ENCODE assay signal across 33 cellular contexts in the genomic region with DNA sequence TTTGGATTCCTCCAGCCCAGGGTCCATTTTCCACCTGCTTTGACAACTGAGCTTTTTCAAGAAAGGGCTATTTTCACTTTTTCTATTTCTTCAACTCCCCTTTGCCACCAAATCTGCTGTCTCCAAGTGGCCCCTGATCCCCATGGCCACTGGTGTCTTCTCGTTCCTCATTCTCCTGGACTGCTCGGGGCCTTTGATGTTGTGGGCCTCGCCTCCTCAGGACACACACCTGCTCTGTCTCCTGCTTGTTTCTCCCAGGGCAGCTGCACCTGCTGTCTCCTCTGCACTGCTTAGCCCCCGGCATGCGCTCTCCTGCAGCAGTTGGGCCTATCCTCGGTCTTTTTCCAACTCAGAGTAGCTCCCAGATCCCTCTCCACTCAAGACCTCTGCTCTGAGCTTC.
DNase-seq lines count a peak whose midpoint lies in the region; ATAC-seq and TF ChIP-seq lines count a peak whose summit lies in the region.
"Had no signal": no experiment of that assay in that cellular context is flagged by ENCODE, and none has a peak within 500 bp of the region (broad histone marks: within the 10 kb centered on the region; RNA-seq: fewer than 3 reads in every experiment).

No MANE protein-coding gene starts in this region.

- no peak overlapping the region for H3K4me3 Mint-ChIP-seq in T-helper 2 cell treated with Interferon-gamma antibody and Interleukin-4, amounts not matched to agents 5 μg/mL and 100 μg/mL, for 36 hours
- no peak overlapping the region for H3K4me3 Mint-ChIP-seq in dendritic cell treated with granulocyte-macrophage colony-stimulating factor and Interleukin-4, amounts not matched to agents 40 ng/mL and 50 ng/mL, for 4 days
- H3K4me3 Mint-ChIP-seq in stimulated activated effector memory CD8-positive, alpha-beta T cell treated with anti-CD3 and anti-CD28 coated beads, Interleukin-12 subunit alpha, Interleukin-12 subunit beta, amount 100 ng/mL, for 72 hours, result no peak overlapping the region
- H3K4me3 Mint-ChIP-seq: activated naive CD8-positive, alpha-beta T cell treated with anti-CD3 and anti-CD28 coated beads, Interleukin-2, amount 10 ng/mL, durations not matched to agents 7 days and 5 days; activated T-cell treated with anti-CD3 and anti-CD28 coated beads, Interleukin-2, amount 50 U/mL, for 4 hours; CD4-positive, CD25-positive, alpha-beta regulatory T cell; central memory CD8-positive, alpha-beta T cell; mesothelial cell of epicardium; WTC11 had no signal

- TF ChIP-seq CTCF in RWPE1 (conservative IDR thresholded peaks at IDR 0.05; ENCODE audit: low read depth), result no peak

- DNase-seq in T-helper 2 cell treated with Interferon-gamma antibody and Interleukin-4, amounts not matched to agents 5 μg/mL and 100 μg/mL, for 36 hours (ENCODE audit: low spot score), result no peak
- DNase-seq in T-helper 2 cell (no peak), NCI-H146 treated with DMSO at 0.1 percent for 48 hours (lab: John Stamatoyannopoulos, UW; ENCODE audit: unreplicated experiment) (peak; percentile 1), RWPE1 (ENCODE audit: low spot score) (no peak), cerebellar cortex (ENCODE audit: low spot score) (no peak)
- DNase-seq in stimulated activated effector memory CD8-positive, alpha-beta T cell treated with anti-CD3 and anti-CD28 coated beads, Interleukin-12 subunit alpha, Interleukin-12 subunit beta, amount 100 ng/mL, for 72 hours (ENCODE audit: low spot score in 2 of 2), result no peak
- DNase-seq: activated CD4-positive, alpha-beta T cell treated with anti-CD3 and anti-CD28 coated beads, Interleukin-2, amount 50 U/mL, for 1 hour; activated gamma-delta T cell; activated naive CD8-positive, alpha-beta T cell treated with anti-CD3 and anti-CD28 coated beads, Interleukin-2, amount 10 ng/mL, durations not matched to agents 7 days and 5 days; activated T-cell treated with anti-CD3 and anti-CD28 coated beads, Interleukin-2, amount 50 U/mL, for 4 hours; CD4-positive, CD25-positive, alpha-beta regulatory T cell; HCEC 1CT; MV-4-11; naive B cell; NCI-H1436; NCI-H2107; NCI-H446; NCI-H82; occipital lobe; psoas muscle; RPMI8226; stimulated activated CD4-positive, alpha-beta T cell treated with anti-CD3 and anti-CD28 coated beads, Interleukin-15, amount 100 ng/mL, for 24 hours; stimulated activated naive B cell treated with anti-CD40 and anti-IgM and Interleukin-4, amounts not matched to agents 10 μg/mL and 1 μg/mL and 100 μg/mL, for 72 hours; substantia nigra; upper lobe of left lung had no signal

- peak overlapping the region; percentile 34 for H3K27ac Mint-ChIP-seq in T-helper 2 cell treated with Interferon-gamma antibody and Interleukin-4, amounts not matched to agents 5 μg/mL and 100 μg/mL, for 36 hours
- H3K27ac Mint-ChIP-seq in dendritic cell treated with granulocyte-macrophage colony-stimulating factor and Interleukin-4, amounts not matched to agents 40 ng/mL and 50 ng/mL, for 4 days, result peak overlapping the region; percentile 12
- H3K27ac Mint-ChIP-seq in stimulated activated effector memory CD8-positive, alpha-beta T cell treated with anti-CD3 and anti-CD28 coated beads, Interleukin-12 subunit alpha, Interleukin-12 subunit beta, amount 100 ng/mL, for 72 hours, result peak overlapping the region; percentile 13
- H3K27ac Mint-ChIP-seq: activated naive CD8-positive, alpha-beta T cell treated with anti-CD3 and anti-CD28 coated beads, Interleukin-2, amount 10 ng/mL, durations not matched to agents 7 days and 5 days; mesothelial cell of epicardium; stimulated activated naive B cell treated with anti-CD40 and anti-IgM and Interleukin-4, amounts not matched to agents 10 μg/mL and 1 μg/mL and 100 μg/mL, for 72 hours; WTC11 had no signal

- H3K27me3 Mint-ChIP-seq in T-helper 2 cell treated with Interferon-gamma antibody and Interleukin-4, amounts not matched to agents 5 μg/mL and 100 μg/mL, for 36 hours (ENCODE audit: low read depth), result peaks cover 3% of the 10 kb centered on the region
- no peaks in the 10 kb centered on the region for H3K27me3 Mint-ChIP-seq in dendritic cell treated with granulocyte-macrophage colony-stimulating factor and Interleukin-4, amounts not matched to agents 40 ng/mL and 50 ng/mL, for 4 days

- intact Hi-C loops in dendritic cell treated with granulocyte-macrophage colony-stimulating factor and Interleukin-4, amounts not matched to agents 40 ng/mL and 50 ng/mL, for 4 days (cut with micrococcal nuclease), result no loop called here

- no peak overlapping the region for H3K27ac ChIP-seq in RWPE1
- H3K27ac ChIP-seq: 22Rv1, esophagus muscularis mucosa, psoas muscle, SJSA1, upper lobe of left lung had no signal

- CTCF ChIA-PET in RWPE1 (lab: Yijun Ruan, JAX), result interaction anchor here (0.5 kb wide), 1 partner anchor 223 kb away, joined by 3 read pairs; no protein-coding TSS in a partner anchor

- ATAC-seq in stimulated activated effector memory CD8-positive, alpha-beta T cell treated with anti-CD3 and anti-CD28 coated beads, Interleukin-12 subunit alpha, Interleukin-12 subunit beta, amount 100 ng/mL, for 72 hours, result no peak
- no peak for ATAC-seq in GM21367 (IDR thresholded peaks at IDR 0.05; ENCODE audit: unreplicated experiment)
- ATAC-seq: activated T-cell treated with anti-CD3 and anti-CD28 coated beads, Interleukin-2, amount 50 U/mL, for 4 hours; psoas muscle; WTC11 had no signal

- peaks cover 4% of the 10 kb centered on the region for H3K4me1 Mint-ChIP-seq in T-helper 2 cell treated with Interferon-gamma antibody and Interleukin-4, amounts not matched to agents 5 μg/mL and 100 μg/mL, for 36 hours (ENCODE audit: low read depth)
- H3K4me1 Mint-ChIP-seq in dendritic cell treated with granulocyte-macrophage colony-stimulating factor and Interleukin-4, amounts not matched to agents 40 ng/mL and 50 ng/mL, for 4 days (ENCODE audit: low read depth), result peaks cover 58% of the 10 kb centered on the region
- peaks cover 5% of the 10 kb centered on the region for H3K4me1 Mint-ChIP-seq in stimulated activated effector memory CD8-positive, alpha-beta T cell treated with anti-CD3 and anti-CD28 coated beads, Interleukin-12 subunit alpha, Interleukin-12 subunit beta, amount 100 ng/mL, for 72 hours
- H3K4me1 Mint-ChIP-seq: mesothelial cell of epicardium had no signal

- H3K9me3 Mint-ChIP-seq in T-helper 2 cell treated with Interferon-gamma antibody and Interleukin-4, amounts not matched to agents 5 μg/mL and 100 μg/mL, for 36 hours, result peaks cover 4% of the 10 kb centered on the region
- no peaks in the 10 kb centered on the region for H3K9me3 Mint-ChIP-seq in dendritic cell treated with granulocyte-macrophage colony-stimulating factor and Interleukin-4, amounts not matched to agents 40 ng/mL and 50 ng/mL, for 4 days
- peaks cover 2% of the 10 kb centered on the region for H3K9me3 Mint-ChIP-seq in stimulated activated effector memory CD8-positive, alpha-beta T cell treated with anti-CD3 and anti-CD28 coated beads, Interleukin-12 subunit alpha, Interleukin-12 subunit beta, amount 100 ng/mL, for 72 hours
- H3K9me3 Mint-ChIP-seq: activated T-cell treated with anti-CD3 and anti-CD28 coated beads, Interleukin-2, amount 50 U/mL, for 4 hours; central memory CD8-positive, alpha-beta T cell; mesothelial cell of epicardium; WTC11 had no signal

- H3K36me3 Mint-ChIP-seq in T-helper 2 cell treated with Interferon-gamma antibody and Interleukin-4, amounts not matched to agents 5 μg/mL and 100 μg/mL, for 36 hours (ENCODE audit: low read depth), result peaks cover 2% of the 10 kb centered on the region
- H3K36me3 Mint-ChIP-seq in dendritic cell treated with granulocyte-macrophage colony-stimulating factor and Interleukin-4, amounts not matched to agents 40 ng/mL and 50 ng/mL, for 4 days (ENCODE audit: low read depth), result peaks cover 3% of the 10 kb centered on the region
- H3K36me3 Mint-ChIP-seq in stimulated activated effector memory CD8-positive, alpha-beta T cell treated with anti-CD3 and anti-CD28 coated beads, Interleukin-12 subunit alpha, Interleukin-12 subunit beta, amount 100 ng/mL, for 72 hours, result no peaks in the 10 kb centered on the region
- H3K36me3 Mint-ChIP-seq: CD4-positive, CD25-positive, alpha-beta regulatory T cell; mesothelial cell of epicardium; WTC11 had no signal

- POLR2A ChIA-PET in RWPE1 (lab: Yijun Ruan, JAX; ENCODE audit: low non-redundant PET), result interaction anchor here (0.8 kb wide), 1 partner anchor 35 kb away, joined by 3 read pairs; no protein-coding TSS in a partner anchor
